In the genomic region with DNA sequence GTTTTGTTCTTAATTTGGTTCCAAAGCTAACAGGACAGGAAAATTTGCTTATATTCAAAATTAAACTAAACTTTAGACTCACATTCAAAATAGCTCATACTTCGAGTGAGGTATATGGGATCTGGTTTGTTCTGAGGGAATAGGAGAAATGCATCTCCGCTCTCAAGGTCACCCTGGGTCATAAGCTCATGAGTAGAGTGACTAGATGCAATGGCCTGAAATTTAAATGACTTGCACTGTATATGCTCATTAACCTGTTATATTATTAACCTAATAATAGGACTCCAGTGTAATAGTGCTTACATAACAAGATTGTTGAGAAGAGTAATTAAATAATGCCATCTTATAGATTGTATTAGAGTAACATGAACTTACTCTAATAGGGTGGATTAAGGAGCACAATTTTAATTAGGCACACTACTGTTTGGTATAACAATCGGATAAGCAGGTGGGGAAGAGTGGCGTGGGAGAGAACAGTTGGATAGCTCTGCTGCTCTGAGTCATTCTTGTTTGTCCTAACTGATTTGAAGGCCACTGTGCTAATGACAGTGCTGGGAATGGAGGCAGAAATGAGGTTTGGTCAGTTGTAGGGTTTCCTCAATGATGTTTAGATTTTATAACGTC, we compare ENCODE assay signal across 13 cellular contexts.
DNase-seq lines count a peak whose midpoint lies in the region; ATAC-seq lines count a peak whose summit lies in the region.
"Had no signal": no experiment of that assay in that cellular context is flagged by ENCODE, and none has a peak within 500 bp of the region (broad histone marks: within the 10 kb centered on the region; RNA-seq: fewer than 3 reads in every experiment).

No MANE protein-coding gene starts in this region.

- H3K27ac ChIP-seq in angular gyrus (ENCODE audit: low read depth, low read length) (peak overlapping the region; percentile 40), substantia nigra (ENCODE audit: low read depth, low read length, poor library complexity, severe bottlenecking) (peak overlapping the region; percentile 30)
- H3K27ac ChIP-seq: neutrophil, suprapubic skin had no signal

- DNase-seq in NCI-H1417 (lab: John Stamatoyannopoulos, UW): peak in 2 of 3 experiments; percentile 30 to 73
- DNase-seq in NCI-H1417 treated with DMSO at 0.1 percent for 48 hours (lab: John Stamatoyannopoulos, UW): no peak
- peak; percentile 41 for DNase-seq in iris pigment epithelial cell (ENCODE audit: low read depth)
- peak in 4 of 49 donors; percentile 8 to 34 (median 21) for DNase-seq in substantia nigra (lab: John Stamatoyannopoulos, UW)
- DNase-seq in stimulated activated CD4-positive, alpha-beta T cell treated with anti-CD3 and anti-CD28 coated beads, Interleukin-4, amount 100 ng/mL, for 1 hour: no peak
- DNase-seq: 8988T; activated CD8-positive, alpha-beta T cell treated with anti-CD3 and anti-CD28 coated beads, Interleukin-2, amount 10 ng/mL, durations not matched to agents 7 days and 5 days; NCI-H345 had no signal

- ATAC-seq in GM19467 (IDR thresholded peaks at IDR 0.05; ENCODE audit: unreplicated experiment): no peak
- no peak for ATAC-seq in HG02571 (IDR thresholded peaks at IDR 0.05; ENCODE audit: unreplicated experiment)
- ATAC-seq: activated CD8-positive, alpha-beta T cell treated with anti-CD3 and anti-CD28 coated beads, Interleukin-2, amount 10 ng/mL, durations not matched to agents 7 days and 5 days had no signal

Comparison
In these comparisons a context has a peak if more than half of its experiments do, and no peak if none do; other contexts are left out.
1. DNase-seq: peak in NCI-H1417 (2 of 3) and iris pigment epithelial cell (single experiment); none in NCI-H1417 treated with DMSO at 0.1 percent for 48 hours (single experiment) and stimulated activated CD4-positive, alpha-beta T cell treated with anti-CD3 and anti-CD28 coated beads, Interleukin-4, amount 100 ng/mL, for 1 hour (single experiment).